20 cellular contexts compared by ENCODE assay signal in genomic region chr15:93012793-93013192, GRCh38.
A peak's percentile ranks its signal among the peaks of the same experiment; 100 is the strongest.
DNase-seq lines count a peak whose midpoint lies in the region; ATAC-seq and TF ChIP-seq lines count a peak whose summit lies in the region.
"Had no signal": no experiment of that assay in that cellular context is flagged by ENCODE, and none has a peak within 500 bp of the region (broad histone marks: within the 10 kb centered on the region; RNA-seq: fewer than 3 reads in every experiment).

No MANE protein-coding gene starts in this region.

- H3K4me3 ChIP-seq in lower lobe of right lung (no peak overlapping the region), left lung (no peak overlapping the region)

- H3K9me3 ChIP-seq in lower lobe of right lung, result no peaks in the 10 kb centered on the region
- H3K9me3 ChIP-seq in left lung, result no peaks in the 10 kb centered on the region
- H3K9me3 ChIP-seq: BE2C had no signal

- peak overlapping the region; percentile 68 for H3K27ac Mint-ChIP-seq in activated T-cell treated with anti-CD3 and anti-CD28 coated beads, Interleukin-2, amount 50 U/mL, for 24 hours
- H3K27ac Mint-ChIP-seq in T-cell (peak overlapping the region; percentile 17 to 57), progenitor cell of endocrine pancreas (peak overlapping the region; percentile 67)

- no peak for ATAC-seq in T-cell (replicated peaks in 1 of 4)
- peak; percentile 13 for ATAC-seq in left lobe of liver
- ATAC-seq in lower lobe of right lung, result no peak
- no peak for ATAC-seq in left lung
- ATAC-seq: CD8-positive, alpha-beta T cell had no signal

- no peak for DNase-seq in activated T-cell treated with anti-CD3 and anti-CD28 coated beads, Interleukin-2, amount 50 U/mL, for 24 hours
- DNase-seq in activated T-cell treated with anti-CD3 and anti-CD28 coated beads for 4 hours (no peak), T-cell (no peak), left lobe of liver (ENCODE audit: low spot score) (no peak), progenitor cell of endocrine pancreas (ENCODE audit: low spot score, unreplicated experiment) (no peak), NCI-H1694 (lab: John Stamatoyannopoulos, UW) (no peak), lower lobe of right lung (no peak), left lung (no peak)
- DNase-seq: 8988T; BE2C; CD8-positive, alpha-beta T cell; H7; IMR-90; Kasumi-1; MM.1S; NCI-H1092 treated with DMSO at 0.1 percent for 48 hours; NCI-H1694 treated with DMSO at 0.1 percent for 48 hours; NCI-H345; NCI-H526 treated with DMSO at 0.1 percent for 48 hours had no signal

- H3K4me1 ChIP-seq in lower lobe of right lung, result no peaks in the 10 kb centered on the region
- H3K4me1 ChIP-seq in left lung, result peaks cover 0 to 8% of the 10 kb centered on the region in 2 donors
- H3K4me1 ChIP-seq: BE2C had no signal

- H3K36me3 ChIP-seq in lower lobe of right lung (peaks cover 100% of the 10 kb centered on the region), left lung (peaks cover 4 to 94% of the 10 kb centered on the region in 2 donors)

- POLR2A ChIA-PET in T-cell (lab: Charles Lee), result no interaction called here

- intact Hi-C loops in lower lobe of right lung (cut with DNase I), result no loop called here
- intact Hi-C loops in left lung (cut with DNase I), result no loop called here

- TF ChIP-seq CTCF in progenitor cell of endocrine pancreas (IDR thresholded peaks at IDR 0.05; ENCODE audit: unreplicated experiment), result no peak
- no peak for TF ChIP-seq CTCF in lower lobe of right lung (IDR thresholded peaks at IDR 0.05)
- TF ChIP-seq CTCF in left lung (IDR thresholded peaks at IDR 0.05), result no peak

- CTCF ChIA-PET in T-cell (lab: Charles Lee), result no interaction called here

- no peaks in the 10 kb centered on the region for H3K27me3 ChIP-seq in lower lobe of right lung (ENCODE audit: low read depth)
- no peaks in the 10 kb centered on the region for H3K27me3 ChIP-seq in left lung
- H3K27me3 ChIP-seq: BE2C had no signal

- H3K27me3 Mint-ChIP-seq in activated T-cell treated with anti-CD3 and anti-CD28 coated beads, Interleukin-2, amount 50 U/mL, for 24 hours, result no peaks in the 10 kb centered on the region
- H3K27me3 Mint-ChIP-seq in T-cell, result no peaks in the 10 kb centered on the region
- no peaks in the 10 kb centered on the region for H3K27me3 Mint-ChIP-seq in progenitor cell of endocrine pancreas

- H3K4me3 Mint-ChIP-seq in activated T-cell treated with anti-CD3 and anti-CD28 coated beads, Interleukin-2, amount 50 U/mL, for 24 hours, result no peak overlapping the region
- H3K4me3 Mint-ChIP-seq in T-cell (no peak overlapping the region), progenitor cell of endocrine pancreas (ENCODE audit: low read depth) (no peak overlapping the region)
- H3K4me3 Mint-ChIP-seq: CD8-positive, alpha-beta T cell had no signal

- H3K9me3 Mint-ChIP-seq in activated T-cell treated with anti-CD3 and anti-CD28 coated beads, Interleukin-2, amount 50 U/mL, for 24 hours, result no peaks in the 10 kb centered on the region
- H3K9me3 Mint-ChIP-seq in T-cell (no peaks in the 10 kb centered on the region), progenitor cell of endocrine pancreas (ENCODE audit: low read depth) (no peaks in the 10 kb centered on the region)
- H3K9me3 Mint-ChIP-seq: CD8-positive, alpha-beta T cell had no signal

- peaks cover 10% of the 10 kb centered on the region for H3K4me1 Mint-ChIP-seq in activated T-cell treated with anti-CD3 and anti-CD28 coated beads, Interleukin-2, amount 50 U/mL, for 24 hours (ENCODE audit: low read depth)
- H3K4me1 Mint-ChIP-seq in T-cell (peaks cover 5 to 12% (median 11%) of the 10 kb centered on the region in 3 donors), progenitor cell of endocrine pancreas (ENCODE audit: low read depth) (no peaks in the 10 kb centered on the region)

- H3K27ac ChIP-seq in lower lobe of right lung (no peak overlapping the region), left lung (no peak overlapping the region)
- H3K27ac ChIP-seq: RWPE1 had no signal

- peaks cover 97% of the 10 kb centered on the region for H3K36me3 Mint-ChIP-seq in activated T-cell treated with anti-CD3 and anti-CD28 coated beads, Interleukin-2, amount 50 U/mL, for 24 hours (ENCODE audit: low read depth)
- H3K36me3 Mint-ChIP-seq in T-cell (peaks cover 74% of the 10 kb centered on the region), progenitor cell of endocrine pancreas (ENCODE audit: insufficient read depth) (peaks cover 58% of the 10 kb centered on the region)
